21 cellular contexts compared by ENCODE assay signal in the genomic region with DNA sequence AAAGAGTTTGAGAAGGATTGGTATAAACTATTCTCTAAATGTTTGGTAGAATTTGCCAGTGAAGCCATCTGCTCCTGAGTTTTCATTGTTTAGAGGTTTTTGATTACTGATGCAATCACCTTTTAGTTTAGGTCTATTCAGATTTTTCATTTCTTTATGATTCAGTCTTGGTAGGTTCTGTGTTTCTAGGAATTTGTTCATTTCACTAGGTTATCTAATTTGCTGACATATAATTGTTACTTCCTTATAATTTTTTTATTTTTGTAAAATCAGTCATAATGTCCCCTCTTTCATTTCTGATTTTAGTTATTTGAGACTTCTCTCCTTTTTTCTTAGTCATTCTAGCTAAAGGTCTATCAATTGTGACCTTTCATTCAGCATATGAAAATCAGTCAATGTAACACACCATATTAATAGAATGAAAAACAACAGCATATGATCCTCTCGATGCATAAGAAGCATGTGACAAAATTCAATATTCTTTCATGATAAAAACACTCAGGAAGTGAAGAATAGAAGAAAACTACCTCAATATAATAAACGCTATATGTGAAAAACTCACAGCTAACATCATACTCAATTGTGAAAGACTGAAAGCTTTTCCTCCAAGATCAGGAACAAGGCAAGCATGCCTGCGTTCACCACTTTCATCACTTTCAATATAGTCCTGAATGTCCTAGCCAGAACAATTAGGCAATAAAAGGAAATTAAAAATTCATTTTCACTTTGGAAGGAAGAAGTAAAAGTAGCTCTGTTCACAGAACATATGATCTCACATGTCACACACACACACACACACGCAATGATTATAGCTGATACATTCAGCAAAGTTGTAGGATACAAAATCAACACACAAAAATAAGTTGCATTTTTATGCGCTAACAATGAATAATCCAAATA.
"Had no signal": no experiment of that assay in that cellular context is flagged by ENCODE, and none has a peak within 500 bp of the region (broad histone marks: within the 10 kb centered on the region; RNA-seq: fewer than 3 reads in every experiment).

No MANE protein-coding gene starts in this region.

- H3K27ac ChIP-seq: adrenal gland, body of pancreas, epithelial cell of prostate, left ventricle myocardium inferior, tibial nerve had no signal

- DNase-seq: activated B cell treated with CpG ODN at 0.5 μM for 24 hours; activated CD4-positive, alpha-beta T cell treated with anti-CD3 and anti-CD28 coated beads, Interleukin-2, amount 10 ng/mL, durations not matched to agents 24 days and 14 days; adrenal gland; aorta; body of pancreas; dermis blood vessel endothelial cell; effector CD8-positive, alpha-beta T cell; glutamatergic neuron; left ventricle myocardium inferior; natural killer cell; posterior cingulate gyrus; right cardiac atrium; SK-N-SH; stimulated activated CD4-positive, alpha-beta T cell treated with anti-CD3 and anti-CD28 coated beads, Interleukin-12 subunit alpha, Interleukin-12 subunit beta, amount 100 ng/mL, for 4 hours; stimulated activated CD4-positive, alpha-beta T cell treated with anti-CD3 and anti-CD28 coated beads, Interleukin-4, amount 100 ng/mL, for 1 hour; T-helper 17 cell; T1000 had no signal

- H3K27me3 ChIP-seq: adrenal gland, body of pancreas, tibial nerve had no signal

- H3K27ac Mint-ChIP-seq: activated B cell treated with CpG ODN at 0.5 μM for 24 hours; activated CD4-positive, alpha-beta T cell treated with anti-CD3 and anti-CD28 coated beads, Interleukin-2, amount 10 ng/mL, durations not matched to agents 24 days and 14 days; activated T-helper 2 cell treated with anti-CD3 and anti-CD28 coated beads, Interferon-gamma antibody, Interleukin-2, Interleukin-4, amounts not matched to agents 10 μg/mL and 5 μg/mL and 100 μg/mL, durations not matched to agents 14 hours and 24 hours and 36 hours; natural killer cell; T-helper 17 cell had no signal

- H3K36me3 ChIP-seq: adrenal gland, left ventricle myocardium inferior, tibial nerve had no signal

- H3K4me2 ChIP-seq: SK-N-SH had no signal

- ATAC-seq: body of pancreas, natural killer cell, right cardiac atrium, T-helper 17 cell had no signal

- H3K9ac ChIP-seq: SK-N-SH had no signal

- H3K4me3 Mint-ChIP-seq: activated B cell treated with CpG ODN at 0.5 μM for 24 hours; activated CD4-positive, alpha-beta T cell treated with anti-CD3 and anti-CD28 coated beads, Interleukin-2, amount 10 ng/mL, durations not matched to agents 24 days and 14 days; natural killer cell; T-helper 17 cell had no signal

- H3K4me1 Mint-ChIP-seq: activated B cell treated with CpG ODN at 0.5 μM for 24 hours; activated CD4-positive, alpha-beta T cell treated with anti-CD3 and anti-CD28 coated beads, Interleukin-2, amount 10 ng/mL, durations not matched to agents 24 days and 14 days; natural killer cell; T-helper 17 cell had no signal

- H3K27me3 Mint-ChIP-seq: activated CD4-positive, alpha-beta T cell treated with anti-CD3 and anti-CD28 coated beads, Interleukin-2, amount 10 ng/mL, durations not matched to agents 24 days and 14 days; T-helper 17 cell had no signal

- H3K4me1 ChIP-seq: adrenal gland, body of pancreas, left ventricle myocardium inferior, tibial nerve had no signal

- H3K9me3 ChIP-seq: adrenal gland, SK-N-SH had no signal

- H3K4me3 ChIP-seq: adrenal gland, body of pancreas, left ventricle myocardium inferior, lung, tibial nerve had no signal

- H3K36me3 Mint-ChIP-seq: natural killer cell had no signal
